Comparison of ENCODE assay signal across 9 cellular contexts in genomic region chr19:19464339-19465098, GRCh38. TPM values are rescaled to one million over a fixed set of nuclear protein-coding genes. Genes with fewer than 3 reads are reported as not detected.
DNase-seq lines count a peak whose midpoint lies in the region; ATAC-seq and TF ChIP-seq lines count a peak whose summit lies in the region.
"Had no signal": no experiment of that assay in that cellular context is flagged by ENCODE, and none has a peak within 500 bp of the region (broad histone marks: within the 10 kb centered on the region; RNA-seq: fewer than 3 reads in every experiment).

No MANE protein-coding gene starts in this region.

- H3K9me3 ChIP-seq in esophagus muscularis mucosa: peaks cover 0 to 21% (median 13%) of the 10 kb centered on the region in 4 donors

- no peak for TF ChIP-seq CTCF in LNCaP clone FGC (IDR thresholded peaks at IDR 0.05; ENCODE audit: control insufficient read depth, extremely low read depth, insufficient read depth)
- no peak for TF ChIP-seq CTCF in esophagus muscularis mucosa (IDR thresholded peaks at IDR 0.05)
- TF ChIP-seq CTCF in natural killer cell (IDR thresholded peaks at IDR 0.05): no peak

- H3K27me3 ChIP-seq in esophagus muscularis mucosa: no peaks in the 10 kb centered on the region

- H3K9me3 Mint-ChIP-seq in natural killer cell: peaks cover 5 to 8% of the 10 kb centered on the region in 2 donors

- H3K27me3 Mint-ChIP-seq in natural killer cell (ENCODE audit: low read depth in 2 of 2): no peaks in the 10 kb centered on the region

- WGBS in esophagus muscularis mucosa: 29% methylated on average over 10 of the region's 13 CpGs

- H3K4me3 Mint-ChIP-seq in natural killer cell: peak overlapping the region; percentile 53

- H3K36me3 ChIP-seq in esophagus muscularis mucosa: peaks cover 13 to 44% (median 28%) of the 10 kb centered on the region in 4 donors

- H3K27ac ChIP-seq in esophagus muscularis mucosa (replicated peaks in 1 of 4): peak overlapping the region; percentile 59 to 81 (median 68)

- peak; percentile 58 for DNase-seq in AG08395 (ENCODE audit: low spot score)
- peak; percentile 83 for DNase-seq in LNCaP clone FGC (ENCODE audit: low read depth)
- DNase-seq in esophagus muscularis mucosa (ENCODE audit: extremely low spot score): no peak
- no peak for DNase-seq in natural killer cell
- no peak for DNase-seq in NCI-H1105 (lab: John Stamatoyannopoulos, UW)
- DNase-seq: NCI-H1048 had no signal

- peaks cover 53 to 56% (median 55%) of the 10 kb centered on the region in 4 donors for H3K4me1 ChIP-seq in esophagus muscularis mucosa

- H3K4me1 Mint-ChIP-seq in natural killer cell: peaks cover 80 to 83% of the 10 kb centered on the region in 2 donors

- ATAC-seq in natural killer cell (no peak), GM19463 (IDR thresholded peaks at IDR 0.05; ENCODE audit: unreplicated experiment) (no peak), GM19351 (IDR thresholded peaks at IDR 0.05; ENCODE audit: unreplicated experiment) (no peak), GM21447 (IDR thresholded peaks at IDR 0.05; ENCODE audit: unreplicated experiment) (no peak)

- intact Hi-C loops in esophagus muscularis mucosa (cut with DNase I): no loop called here
- intact Hi-C loops in natural killer cell (cut with micrococcal nuclease): loop anchor here (5.0 kb wide), 1 partner anchor 57 kb away; the partner anchor contains the start of gene GATAD2A

- H3K36me3 Mint-ChIP-seq in natural killer cell: peaks cover 26% of the 10 kb centered on the region

- H3K27ac Mint-ChIP-seq in natural killer cell: peak overlapping the region; percentile 97 to 100

- TF ChIP-seq EP300 in esophagus muscularis mucosa (IDR thresholded peaks at IDR 0.05): no peak

- no peak for TF ChIP-seq POLR2A in esophagus muscularis mucosa (IDR thresholded peaks at IDR 0.05; ENCODE audit: low read depth)

- H3K4me3 ChIP-seq in LNCaP clone FGC (ENCODE audit: low read depth, low read length): no peak overlapping the region
- peak overlapping the region in 1 of 4 donors; percentile 25 for H3K4me3 ChIP-seq in esophagus muscularis mucosa

RNA-seq across cellular contexts. Expression of gene TSSK6, which starts 50.8 kb away (rescaled TPM):
- total RNA-seq in esophagus muscularis mucosa (1 to 10 TPM in 3 of 4 donors, under 1 TPM in 1; 0.33 to 3.7 (median 1.5) TPM), natural killer cell (1 to 10 TPM; 2.2 to 2.5 (median 2.3) TPM)

RNA-seq across cellular contexts. Expression of gene NDUFA13, which starts 51.5 kb away (rescaled TPM):
- total RNA-seq in esophagus muscularis mucosa (100 to 1,000 TPM in 2 of 4 donors, 10 to 100 TPM in 2; 75.0 to 186 (median 141) TPM), natural killer cell (100 to 1,000 TPM; 165 to 191 (median 188) TPM)

RNA-seq across cellular contexts. Expression of gene GATAD2A, which starts 59.0 kb away (rescaled TPM):
- total RNA-seq in esophagus muscularis mucosa (10 to 100 TPM; 34.9 to 60.5 (median 42.5) TPM), natural killer cell (100 to 1,000 TPM; 209 to 232 (median 230) TPM)

Comparison
In these comparisons a context has a peak if more than half of its experiments do, and no peak if none do; other contexts are left out.
1. DNase-seq: peak in AG08395 (single experiment) and LNCaP clone FGC (single experiment); none in esophagus muscularis mucosa (single experiment), natural killer cell (single experiment) and NCI-H1105 (single experiment).